ENCODE assay signal across 17 cellular contexts in the genomic region with DNA sequence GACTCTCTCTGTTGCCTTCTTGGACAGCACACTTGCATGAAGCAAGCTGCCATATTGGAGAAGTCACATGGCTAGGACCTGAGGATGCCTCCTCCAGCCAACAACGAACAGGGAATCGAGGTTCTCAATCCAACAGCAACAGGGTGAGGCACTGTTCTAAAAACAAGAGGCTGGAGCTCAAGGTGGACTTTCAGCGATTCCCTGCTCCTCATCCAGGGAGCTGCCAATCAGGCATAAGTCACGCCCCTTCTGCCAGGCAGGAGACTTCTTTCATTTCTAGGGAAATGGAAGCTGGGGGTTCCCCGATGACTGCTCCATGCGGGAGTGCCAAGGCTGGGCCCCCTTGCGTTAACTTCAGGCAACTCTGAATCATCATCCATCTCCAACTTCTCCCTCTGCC. TPM values are rescaled to one million over a fixed set of nuclear protein-coding genes. Genes with fewer than 3 reads are reported as not detected.
DNase-seq lines count a peak whose midpoint lies in the region; ATAC-seq and TF ChIP-seq lines count a peak whose summit lies in the region.
"Had no signal": no experiment of that assay in that cellular context is flagged by ENCODE, and none has a peak within 500 bp of the region (broad histone marks: within the 10 kb centered on the region; RNA-seq: fewer than 3 reads in every experiment).

No MANE protein-coding gene starts in this region.

- H2AFZ ChIP-seq in IMR-90 (replicated peaks; ENCODE audit: low read length, poor library complexity): peak overlapping the region; percentile 1

- H3K56ac ChIP-seq in IMR-90 (ENCODE audit: extremely low read depth, insufficient read depth, low read length): no peak overlapping the region

- H3K4me3 ChIP-seq in BLaER1 treated with 17β-estradiol and CSF1 and Interleukin-3, amounts not matched to agents 10 nM and 100 nM: peak overlapping the region in 3 of 10 experiments; percentile 5 to 46 (median 21); a peak in 2 of 20 replicates
- no peak overlapping the region for H3K4me3 ChIP-seq in IMR-90 (ENCODE audit: insufficient read depth, low read depth, low read length)
- H3K4me3 ChIP-seq in esophagus muscularis mucosa: no peak overlapping the region
- no peak overlapping the region for H3K4me3 ChIP-seq in skeletal muscle tissue (ENCODE audit: low read length in 3 of 3)
- H3K4me3 ChIP-seq: HAP-1 had no signal

- no peak overlapping the region for H2BK15ac ChIP-seq in IMR-90 (ENCODE audit: low read depth, low read length)

- intact Hi-C loops in IMR-90 (cut with micrococcal nuclease) (no loop called here), esophagus muscularis mucosa (cut with DNase I) (no loop called here)

- no peak overlapping the region for H3K4ac ChIP-seq in IMR-90 (ENCODE audit: low read depth, low read length)

- ATAC-seq in IMR-90 (ENCODE audit: low read depth): no peak
- ATAC-seq in GM19463 (IDR thresholded peaks at IDR 0.05; ENCODE audit: unreplicated experiment): no peak
- ATAC-seq: activated naive CD4-positive, alpha-beta T cell treated with anti-CD3 and anti-CD28 coated beads, Interleukin-2, amount 50 U/mL, for 72 hours had no signal

- no peak for TF ChIP-seq RAD21 in IMR-90 (IDR thresholded peaks at IDR 0.05; ENCODE audit: low read length)

- no peak overlapping the region for H2AK5ac ChIP-seq in IMR-90 (ENCODE audit: low read depth, low read length)

- no peak overlapping the region for H3K18ac ChIP-seq in IMR-90 (ENCODE audit: low read depth, low read length)

- peak overlapping the region; percentile 72 to 95 (median 83) for H3K4me2 ChIP-seq in BLaER1 treated with 17β-estradiol and CSF1 and Interleukin-3, amounts not matched to agents 10 nM and 100 nM
- no peak overlapping the region for H3K4me2 ChIP-seq in IMR-90 (ENCODE audit: low read depth, low read length)

- CTCF ChIA-PET in IMR-90 (lab: Yijun Ruan, JAX): no interaction called here

- H3K9ac ChIP-seq in BLaER1 treated with 17β-estradiol and CSF1 and Interleukin-3, amounts not matched to agents 10 nM and 100 nM: peak overlapping the region in 9 of 11 experiments; percentile 71 to 85 (median 78); a peak in 15 of 22 replicates
- no peak overlapping the region for H3K9ac ChIP-seq in IMR-90 (ENCODE audit: low read depth, low read length)
- H3K9ac ChIP-seq in skeletal muscle tissue (ENCODE audit: low read depth in 1 of 3, low read length in 3 of 3): no peak overlapping the region

- H2AK9ac ChIP-seq in IMR-90 (replicated peaks; ENCODE audit: low read depth, low read length, poor library complexity): no peak overlapping the region

- DNase-seq in IMR-90 (no peak), esophagus muscularis mucosa (ENCODE audit: extremely low spot score) (no peak), HuH-7 (ENCODE audit: low spot score) (no peak), NCI-H1694 treated with DMSO at 0.1 percent for 48 hours (lab: John Stamatoyannopoulos, UW) (no peak), NCI-H2029 treated with DMSO at 0.1 percent for 48 hours (lab: John Stamatoyannopoulos, UW) (no peak)
- DNase-seq: activated CD4-positive, alpha-beta T cell treated with anti-CD3 and anti-CD28 coated beads for 4 hours; hippocampal formation; naive thymus-derived CD4-positive, alpha-beta T cell; NCI-H187 treated with DMSO at 0.1 percent for 48 hours; NCI-H510A; stimulated activated CD4-positive, alpha-beta T cell treated with anti-CD3 and anti-CD28 coated beads, Interleukin-15, amount 100 ng/mL, for 24 hours; T-helper 9 cell had no signal

- H3K27ac ChIP-seq in BLaER1 treated with 17β-estradiol and CSF1 and Interleukin-3, amounts not matched to agents 10 nM and 100 nM: peak overlapping the region; percentile 76 to 98 (median 93)
- H3K27ac ChIP-seq in IMR-90 (ENCODE audit: insufficient read depth, low read length) (no peak overlapping the region), esophagus muscularis mucosa (replicated peaks in 1 of 4) (peak overlapping the region in 3 of 4 donors; percentile 23 to 59 (median 42)), skeletal muscle tissue (ENCODE audit: low read depth, low read length) (peak overlapping the region; percentile 73)

- POLR2A ChIA-PET in IMR-90 (lab: Charles Lee; ENCODE audit: unreplicated experiment): no interaction called here

- no peak overlapping the region for H3K23ac ChIP-seq in IMR-90 (ENCODE audit: low read depth, low read length)

- no peak overlapping the region for H4K91ac ChIP-seq in IMR-90 (ENCODE audit: insufficient read depth, low read depth, low read length)

- H3K79me1 ChIP-seq in IMR-90 (ENCODE audit: low read depth in 1 of 2, low read length in 2 of 2): no peaks in the 10 kb centered on the region

- no peaks in the 10 kb centered on the region for H3K27me3 ChIP-seq in BLaER1 treated with 17β-estradiol and CSF1 and Interleukin-3, amounts not matched to agents 10 nM and 100 nM
- 0 out of 2 replicates have a peak, but pooled peaks cover 2% of the 10 kb centered on the region for H3K27me3 ChIP-seq in IMR-90 (ENCODE audit: control insufficient read depth, insufficient read depth, low read length)
- H3K27me3 ChIP-seq in esophagus muscularis mucosa: no peaks in the 10 kb centered on the region
- no peaks in the 10 kb centered on the region for H3K27me3 ChIP-seq in skeletal muscle tissue (ENCODE audit: control insufficient read depth in 3 of 3, insufficient read depth in 3 of 3, low read length in 3 of 3)

- H3K36me3 ChIP-seq in BLaER1 treated with 17β-estradiol and CSF1 and Interleukin-3, amounts not matched to agents 10 nM and 100 nM: peaks cover 0 to 11% (median 7%) of the 10 kb centered on the region in 11 experiments; a peak in 10 of 22 replicates
- H3K36me3 ChIP-seq in IMR-90 (ENCODE audit: control insufficient read depth, insufficient read depth, low read length) (no peaks in the 10 kb centered on the region), esophagus muscularis mucosa (peaks cover 0 to 8% (median 4%) of the 10 kb centered on the region in 4 donors), skeletal muscle tissue (ENCODE audit: control insufficient read depth in 3 of 3, insufficient read depth in 3 of 3, low read length in 3 of 3) (no peaks in the 10 kb centered on the region)
- H3K36me3 ChIP-seq: HAP-1 had no signal

- H2BK5ac ChIP-seq in IMR-90 (ENCODE audit: low read depth, low read length, poor library complexity, severe bottlenecking): no peak overlapping the region

- TF ChIP-seq CTCF in IMR-90 (conservative IDR thresholded peaks at IDR 0.05; ENCODE audit: low read depth, low read length) (no peak), esophagus muscularis mucosa (IDR thresholded peaks at IDR 0.05) (no peak)

- H3K4me1 ChIP-seq in BLaER1 treated with 17β-estradiol and CSF1 and Interleukin-3, amounts not matched to agents 10 nM and 100 nM: peaks cover 95 to 100% (median 98%) of the 10 kb centered on the region in 10 experiments
- peaks cover 5% of the 10 kb centered on the region for H3K4me1 ChIP-seq in IMR-90 (ENCODE audit: control insufficient read depth, insufficient read depth, low read length)
- peaks cover 0 to 25% (median 19%) of the 10 kb centered on the region in 4 donors for H3K4me1 ChIP-seq in esophagus muscularis mucosa
- H3K4me1 ChIP-seq in skeletal muscle tissue (ENCODE audit: control insufficient read depth in 3 of 3, insufficient read depth in 3 of 3, low read length in 3 of 3): peaks cover 3 to 8% (median 4%) of the 10 kb centered on the region in 3 donors
- H3K4me1 ChIP-seq: HAP-1 had no signal

- TF ChIP-seq POLR2A in IMR-90 (IDR thresholded peaks at IDR 0.05; ENCODE audit: low read depth, low read length) (no peak), esophagus muscularis mucosa (IDR thresholded peaks at IDR 0.05; ENCODE audit: low read depth) (no peak)

- BruUV-seq in IMR-90 (replicated peaks; lab: Mats Ljungman, UMichigan): no TSS peak

- H3K9me1 ChIP-seq in IMR-90 (ENCODE audit: insufficient read depth, low read length): no peaks in the 10 kb centered on the region

- no peak overlapping the region for H4K5ac ChIP-seq in IMR-90 (ENCODE audit: low read depth, low read length)

- no peak for TF ChIP-seq EP300 in esophagus muscularis mucosa (IDR thresholded peaks at IDR 0.05)

- no peaks in the 10 kb centered on the region; a peak in 1 of 22 replicates for H3K9me3 ChIP-seq in BLaER1 treated with 17β-estradiol and CSF1 and Interleukin-3, amounts not matched to agents 10 nM and 100 nM (replicated peaks in 1 of 11)
- H3K9me3 ChIP-seq in IMR-90 (ENCODE audit: control insufficient read depth, insufficient read depth, low read length): no peaks in the 10 kb centered on the region
- H3K9me3 ChIP-seq in esophagus muscularis mucosa: no peaks in the 10 kb centered on the region
- no peaks in the 10 kb centered on the region for H3K9me3 ChIP-seq in skeletal muscle tissue (ENCODE audit: control insufficient read depth in 3 of 3, low read length in 3 of 3)
- H3K9me3 ChIP-seq: HAP-1 had no signal

- dilution Hi-C loops in IMR-90 (cut with HindIII; ENCODE audit: low sequenced_read_pairs, unreplicated experiment): no loop called here

- H2BK20ac ChIP-seq in IMR-90 (ENCODE audit: low read depth, low read length): no peak overlapping the region

- in situ Hi-C loops in IMR-90 (cut with MboI; ENCODE audit: low sequenced_read_pairs): no loop called here

- H2BK120ac ChIP-seq in IMR-90 (ENCODE audit: low read depth, low read length): no peak overlapping the region

- H4K8ac ChIP-seq in IMR-90 (ENCODE audit: low read depth in 2 of 2, low read length in 2 of 2): no peak overlapping the region

- no peaks in the 10 kb centered on the region for H4K20me1 ChIP-seq in BLaER1 treated with 17β-estradiol and CSF1 and Interleukin-3, amounts not matched to agents 10 nM and 100 nM
- H4K20me1 ChIP-seq in IMR-90 (ENCODE audit: insufficient read depth, low read length): no peaks in the 10 kb centered on the region

- no peak overlapping the region for H3K14ac ChIP-seq in IMR-90 (replicated peaks; ENCODE audit: low read depth, low read length)

- 100% methylated on average over 1 of the region's 7 CpGs; no CpG with 5 or more reads in 1 of the 2 experiments for WGBS in IMR-90 (ENCODE audit: extremely low coverage in 2 of 2, insufficient read length in 1 of 2), 2 experiments
- WGBS in esophagus muscularis mucosa: 93% methylated on average over 6 of the region's 7 CpGs

TF ChIP-seq in IMR-90, 13 proteins besides CTCF, POLR2A, EP300 and RAD21 (continues in another document):
- TF ChIP-seq MAZ (IDR thresholded peaks at IDR 0.05; ENCODE audit: borderline replicate concordance, low read depth, low read length) (no peak), MXI1 (IDR thresholded peaks at IDR 0.05; ENCODE audit: borderline replicate concordance, low read depth, low read length) (no peak)

RNA-seq across cellular contexts. Expression of a gene that starts 22.7 kb away (rescaled TPM):
- total RNA-seq in IMR-90 (2012; rRNA removed) (9.9 and 12.8 TPM in 2 replicates), esophagus muscularis mucosa (10 to 100 TPM; 22.4 to 28.3 (median 26.4) TPM), skeletal muscle tissue (15.1 TPM)
- polyA plus RNA-seq in IMR-90 (2012; rRNA removed): 5.9 and 7.8 TPM in 2 replicates
- 5.6 and 7.5 TPM in 2 replicates for polyA plus RNA-seq in IMR-90 (2012; cell fraction: cytosol; rRNA removed)
- 1.5 and 2.8 TPM in 2 replicates for polyA plus RNA-seq in IMR-90 (2012; cell fraction: nucleus; rRNA removed; ENCODE audit: low replicate concordance)

RNA-seq across cellular contexts. Expression of a gene that starts 35.9 kb away (rescaled TPM):
- 40.8 and 45.2 TPM in 2 replicates for total RNA-seq in IMR-90 (2012; rRNA removed)
- 19.0 and 20.1 TPM in 2 replicates for polyA plus RNA-seq in IMR-90 (2012; rRNA removed)
- polyA plus RNA-seq in IMR-90 (2012; cell fraction: cytosol; rRNA removed): 14.0 and 20.3 TPM in 2 replicates
- 4.2 and 13.3 TPM in 2 replicates for polyA plus RNA-seq in IMR-90 (2012; cell fraction: nucleus; rRNA removed; ENCODE audit: low replicate concordance)
- 10 to 100 TPM; 16.9 to 31.0 (median 20.6) TPM for total RNA-seq in esophagus muscularis mucosa
- total RNA-seq in skeletal muscle tissue: 23.0 TPM

Comparison
In these comparisons a context has a peak if more than half of its experiments do, and no peak if none do; other contexts are left out.
1. H3K9ac ChIP-seq: peak in BLaER1 treated with 17β-estradiol and CSF1 and Interleukin-3, amounts not matched to agents 10 nM and 100 nM (9 of 11); none in IMR-90 (single experiment) and skeletal muscle tissue (0 of 3).